Comparison of ENCODE assay signal across 17 cellular contexts in the genomic region with DNA sequence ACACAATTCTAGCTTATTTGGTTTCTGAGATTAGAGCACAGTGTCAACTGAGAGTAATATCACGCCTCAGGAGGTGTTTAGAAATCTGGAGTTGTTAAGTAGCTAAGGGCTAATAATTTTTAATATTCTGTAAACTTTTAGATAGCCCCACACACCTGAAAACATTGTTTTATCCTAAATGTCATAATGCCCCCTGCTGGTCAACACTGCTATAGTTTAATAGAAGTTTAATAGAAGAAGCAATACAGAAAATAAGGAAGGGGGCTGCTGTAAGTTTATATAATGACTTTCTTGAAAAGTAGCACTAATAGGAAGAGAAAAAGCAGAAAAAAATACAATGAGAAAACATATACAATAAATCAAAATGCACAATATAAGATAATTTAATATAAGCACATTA.
A peak's percentile ranks its signal among the peaks of the same experiment; 100 is the strongest.
DNase-seq lines count a peak whose midpoint lies in the region; ATAC-seq and TF ChIP-seq lines count a peak whose summit lies in the region.
"Had no signal": no experiment of that assay in that cellular context is flagged by ENCODE, and none has a peak within 500 bp of the region (broad histone marks: within the 10 kb centered on the region; RNA-seq: fewer than 3 reads in every experiment).

No MANE protein-coding gene starts in this region.

- no peak overlapping the region for H3K27ac ChIP-seq in psoas muscle
- H3K27ac ChIP-seq: skin epidermis had no signal

- no peaks in the 10 kb centered on the region for H3K36me3 Mint-ChIP-seq in activated CD8-positive, alpha-beta T cell treated with anti-CD3 and anti-CD28 coated beads for 36 hours (ENCODE audit: low read depth)
- no peaks in the 10 kb centered on the region for H3K36me3 Mint-ChIP-seq in activated CD8-positive, alpha-beta T cell treated with anti-CD3 and anti-CD28 coated beads, Interleukin-2, amount 10 ng/mL, durations not matched to agents 7 days and 5 days (ENCODE audit: low read depth)
- H3K36me3 Mint-ChIP-seq: memory B cell had no signal

- no peaks in the 10 kb centered on the region for H3K27me3 ChIP-seq in psoas muscle (ENCODE audit: insufficient read depth in 3 of 3, low read length in 2 of 3)

- H3K4me3 Mint-ChIP-seq in activated CD8-positive, alpha-beta T cell treated with anti-CD3 and anti-CD28 coated beads for 36 hours: no peak overlapping the region
- no peak overlapping the region for H3K4me3 Mint-ChIP-seq in activated CD8-positive, alpha-beta T cell treated with anti-CD3 and anti-CD28 coated beads, Interleukin-2, amount 10 ng/mL, durations not matched to agents 7 days and 5 days
- H3K4me3 Mint-ChIP-seq: memory B cell; stimulated activated naive CD8-positive, alpha-beta T cell treated with anti-CD3 and anti-CD28 coated beads, Interleukin-15, Interleukin-2, amounts not matched to agents 100 ng/mL and 50 ng/mL, for 24 hours had no signal

- no peaks in the 10 kb centered on the region for H3K4me1 ChIP-seq in psoas muscle

- no peaks in the 10 kb centered on the region for H3K4me1 Mint-ChIP-seq in activated CD8-positive, alpha-beta T cell treated with anti-CD3 and anti-CD28 coated beads for 36 hours (ENCODE audit: low read depth)
- H3K4me1 Mint-ChIP-seq in activated CD8-positive, alpha-beta T cell treated with anti-CD3 and anti-CD28 coated beads, Interleukin-2, amount 10 ng/mL, durations not matched to agents 7 days and 5 days (ENCODE audit: low read depth): no peaks in the 10 kb centered on the region
- H3K4me1 Mint-ChIP-seq: memory B cell had no signal

- no peak for ATAC-seq in activated CD8-positive, alpha-beta T cell treated with anti-CD3 and anti-CD28 coated beads for 36 hours
- ATAC-seq in activated CD8-positive, alpha-beta T cell treated with anti-CD3 and anti-CD28 coated beads, Interleukin-2, amount 10 ng/mL, durations not matched to agents 7 days and 5 days: no peak
- ATAC-seq in GM21360 (IDR thresholded peaks at IDR 0.05; ENCODE audit: unreplicated experiment) (no peak), psoas muscle (no peak)

- POLR2A ChIA-PET in activated CD8-positive, alpha-beta T cell treated with anti-CD3 and anti-CD28 coated beads for 36 hours (lab: Charles Lee): no interaction called here
- POLR2A ChIA-PET in activated CD8-positive, alpha-beta T cell treated with anti-CD3 and anti-CD28 coated beads, Interleukin-2, amount 10 ng/mL, durations not matched to agents 7 days and 5 days (lab: Charles Lee): no interaction called here

- H3K36me3 ChIP-seq in psoas muscle (ENCODE audit: insufficient read depth in 1 of 2, low read depth in 1 of 2): no peaks in the 10 kb centered on the region

- H3K9me3 Mint-ChIP-seq in activated CD8-positive, alpha-beta T cell treated with anti-CD3 and anti-CD28 coated beads for 36 hours: no peaks in the 10 kb centered on the region
- H3K9me3 Mint-ChIP-seq in activated CD8-positive, alpha-beta T cell treated with anti-CD3 and anti-CD28 coated beads, Interleukin-2, amount 10 ng/mL, durations not matched to agents 7 days and 5 days (ENCODE audit: insufficient read depth): no peaks in the 10 kb centered on the region
- H3K9me3 Mint-ChIP-seq: memory B cell; stimulated activated naive CD8-positive, alpha-beta T cell treated with anti-CD3 and anti-CD28 coated beads, Interleukin-15, Interleukin-2, amounts not matched to agents 100 ng/mL and 50 ng/mL, for 24 hours had no signal

- DNase-seq in activated CD8-positive, alpha-beta T cell treated with anti-CD3 and anti-CD28 coated beads for 36 hours: peak; percentile 1
- no peak for DNase-seq in activated CD8-positive, alpha-beta T cell treated with anti-CD3 and anti-CD28 coated beads, Interleukin-2, amount 10 ng/mL, durations not matched to agents 7 days and 5 days
- DNase-seq in NCI-H69 (lab: John Stamatoyannopoulos, UW) (peak; percentile 17), fibroblast of pulmonary artery (ENCODE audit: low read depth) (peak; percentile 9), superior temporal gyrus (ENCODE audit: extremely low spot score) (peak; percentile 14), AG08396 (ENCODE audit: low spot score) (no peak), psoas muscle (no peak)
- DNase-seq: activated CD4-positive, alpha-beta T cell treated with anti-CD3 and anti-CD28 coated beads, Interleukin-2, amount 50 U/mL, for 1 hour; cerebellar nuclear complex; DMS153; NCI-H2081; occipital lobe; SIG-M5 had no signal

- intact Hi-C loops in activated CD8-positive, alpha-beta T cell treated with anti-CD3 and anti-CD28 coated beads for 36 hours (cut with micrococcal nuclease): no loop called here
- intact Hi-C loops in psoas muscle (cut with DNase I): no loop called here

- TF ChIP-seq CTCF in activated CD8-positive, alpha-beta T cell treated with anti-CD3 and anti-CD28 coated beads for 36 hours (IDR thresholded peaks at IDR 0.05): no peak
- TF ChIP-seq CTCF in fibroblast of pulmonary artery (IDR thresholded peaks at IDR 0.05; ENCODE audit: low read length, missing control alignments): no peak
- TF ChIP-seq CTCF in psoas muscle (IDR thresholded peaks at IDR 0.05): no peak

- H3K4me3 ChIP-seq in fibroblast of pulmonary artery (replicated peaks; ENCODE audit: low read depth, low read length) (no peak overlapping the region), psoas muscle (no peak overlapping the region)
- H3K4me3 ChIP-seq: skin epidermis had no signal

- H3K9me3 ChIP-seq in psoas muscle: no peaks in the 10 kb centered on the region

- H3K27ac Mint-ChIP-seq in activated CD8-positive, alpha-beta T cell treated with anti-CD3 and anti-CD28 coated beads for 36 hours: no peak overlapping the region
- H3K27ac Mint-ChIP-seq in activated CD8-positive, alpha-beta T cell treated with anti-CD3 and anti-CD28 coated beads, Interleukin-2, amount 10 ng/mL, durations not matched to agents 7 days and 5 days: no peak overlapping the region
- H3K27ac Mint-ChIP-seq: memory B cell; stimulated activated naive CD8-positive, alpha-beta T cell treated with anti-CD3 and anti-CD28 coated beads, Interleukin-15, Interleukin-2, amounts not matched to agents 100 ng/mL and 50 ng/mL, for 24 hours had no signal

- CTCF ChIA-PET in activated CD8-positive, alpha-beta T cell treated with anti-CD3 and anti-CD28 coated beads for 36 hours (lab: Charles Lee): no interaction called here
- CTCF ChIA-PET in activated CD8-positive, alpha-beta T cell treated with anti-CD3 and anti-CD28 coated beads, Interleukin-2, amount 10 ng/mL, durations not matched to agents 7 days and 5 days (lab: Charles Lee): no interaction called here

- no peaks in the 10 kb centered on the region for H3K27me3 Mint-ChIP-seq in activated CD8-positive, alpha-beta T cell treated with anti-CD3 and anti-CD28 coated beads for 36 hours
- no peaks in the 10 kb centered on the region for H3K27me3 Mint-ChIP-seq in activated CD8-positive, alpha-beta T cell treated with anti-CD3 and anti-CD28 coated beads, Interleukin-2, amount 10 ng/mL, durations not matched to agents 7 days and 5 days (ENCODE audit: low read depth)
- H3K27me3 Mint-ChIP-seq: memory B cell; stimulated activated naive CD8-positive, alpha-beta T cell treated with anti-CD3 and anti-CD28 coated beads, Interleukin-15, Interleukin-2, amounts not matched to agents 100 ng/mL and 50 ng/mL, for 24 hours had no signal

- WGBS in psoas muscle, 3 donors: 29 to 40% methylated on average over 1 of the region's 1 CpG; no CpG with 5 or more reads in 1 of the 3 donors

Comparison
In these comparisons a context has a peak if more than half of its experiments do, and no peak if none do; other contexts are left out.
1. DNase-seq: peak in activated CD8-positive, alpha-beta T cell treated with anti-CD3 and anti-CD28 coated beads for 36 hours (single experiment), NCI-H69 (single experiment), fibroblast of pulmonary artery (single experiment) and superior temporal gyrus (single experiment); none in activated CD8-positive, alpha-beta T cell treated with anti-CD3 and anti-CD28 coated beads, Interleukin-2, amount 10 ng/mL, durations not matched to agents 7 days and 5 days (single experiment), AG08396 (single experiment) and psoas muscle (0 of 2).